15 cellular contexts compared by ENCODE assay signal in the genomic region with DNA sequence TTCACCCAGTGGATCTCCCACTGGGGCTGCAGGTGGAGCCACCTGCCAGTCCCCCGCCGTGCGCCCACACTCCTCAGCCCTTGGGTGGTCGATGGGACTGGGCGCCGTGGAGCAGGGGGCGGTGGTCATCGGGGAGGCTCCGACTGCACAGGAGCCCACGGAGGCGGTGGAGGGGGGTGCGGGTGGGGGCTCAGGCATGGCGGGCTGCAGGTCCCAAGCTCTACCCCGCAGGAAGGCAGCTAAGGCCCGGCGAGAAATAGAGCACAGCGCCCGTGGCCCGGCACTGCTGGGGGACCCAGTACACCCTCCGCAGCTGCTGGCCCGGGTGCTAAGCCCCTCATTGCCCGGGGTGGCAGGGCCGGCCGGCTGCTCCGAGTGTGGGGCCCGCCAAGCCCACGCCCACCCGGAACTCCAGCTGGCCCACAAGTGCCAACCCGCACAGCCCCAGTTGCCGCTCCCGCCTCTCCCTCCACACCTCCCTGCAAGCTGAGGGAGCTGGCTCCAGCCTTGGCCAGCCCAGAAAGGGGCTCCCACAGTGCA. TPM values are rescaled to one million over a fixed set of nuclear protein-coding genes. Genes with fewer than 3 reads are reported as not detected.
"Had no signal": no experiment of that assay in that cellular context is flagged by ENCODE, and none has a peak within 500 bp of the region (broad histone marks: within the 10 kb centered on the region; RNA-seq: fewer than 3 reads in every experiment).

No MANE protein-coding gene starts in this region.

RNA-seq across cellular contexts. Expression of gene HNF1A, which starts 28.0 kb away (rescaled TPM):
- total RNA-seq: activated B cell treated with CpG ODN at 0.5 μM for 24 hours; activated CD4-positive, alpha-beta memory T cell treated with anti-CD3 and anti-CD28 coated beads for 36 hours; activated CD4-positive, alpha-beta memory T cell treated with anti-CD3 and anti-CD28 coated beads, Interleukin-2, amount 10 ng/mL, durations not matched to agents 7 days and 5 days; activated CD4-positive, alpha-beta T cell treated with anti-CD3 and anti-CD28 coated beads for 36 hours; activated CD4-positive, alpha-beta T cell treated with anti-CD3 and anti-CD28 coated beads, Interleukin-2, amount 10 ng/mL, durations not matched to agents 24 days and 14 days; activated CD4-positive, alpha-beta T cell treated with anti-CD3 and anti-CD28 coated beads, Interleukin-2, amount 10 ng/mL, durations not matched to agents 7 days and 5 days; activated CD8-positive, alpha-beta memory T cell treated with anti-CD3 and anti-CD28 coated beads for 36 hours; activated CD8-positive, alpha-beta memory T cell treated with anti-CD3 and anti-CD28 coated beads, Interleukin-2, amount 10 ng/mL, durations not matched to agents 7 days and 5 days; activated CD8-positive, alpha-beta T cell treated with anti-CD3 and anti-CD28 coated beads for 36 hours; activated CD8-positive, alpha-beta T cell treated with anti-CD3 and anti-CD28 coated beads, Interleukin-2, amount 10 ng/mL, durations not matched to agents 7 days and 5 days; T-cell; T-helper 1 cell treated with Interleukin-12 subunit alpha and Interleukin-12 subunit beta and Interleukin-4 antibody, amounts not matched to agents 30 ng/mL and 1 ng/mL, for 36 hours; T-helper 17 cell; T-helper 2 cell treated with Interferon-gamma antibody and Interleukin-4, amounts not matched to agents 100 ng/mL and 5 ng/mL, for 36 hours; WTC11 had no signal
